ENCODE assay signal across 16 cellular contexts in genomic region chr1:97351846-97352245, GRCh38.
DNase-seq lines count a peak whose midpoint lies in the region; TF ChIP-seq lines count a peak whose summit lies in the region.
"Had no signal": no experiment of that assay in that cellular context is flagged by ENCODE, and none has a peak within 500 bp of the region (broad histone marks: within the 10 kb centered on the region; RNA-seq: fewer than 3 reads in every experiment).

No MANE protein-coding gene starts in this region.

- WGBS in thyroid gland, 2 donors: 74 to 82% methylated on average over 2 of the region's 2 CpGs

- H3K27me3 ChIP-seq in adipocyte (replicated peaks; ENCODE audit: control insufficient read depth, insufficient read depth, low read length) (no peaks in the 10 kb centered on the region), skeletal muscle satellite cell (ENCODE audit: control insufficient read depth, insufficient read depth, low read length) (no peaks in the 10 kb centered on the region), thyroid gland (no peaks in the 10 kb centered on the region), right atrium auricular region (no peaks in the 10 kb centered on the region)
- H3K27me3 ChIP-seq: BLaER1 treated with 17β-estradiol and CSF1 and Interleukin-3, amounts not matched to agents 10 nM and 100 nM had no signal

- H3K4me3 Mint-ChIP-seq in HFFc6: no peak overlapping the region; the same call in 1 of the 2 replicates
- H3K4me3 Mint-ChIP-seq: CD4-positive, CD25-positive, alpha-beta regulatory T cell; GM23338 had no signal

- H3K27ac ChIP-seq in thyroid gland: no peak overlapping the region
- H3K27ac ChIP-seq in right atrium auricular region: no peak overlapping the region
- H3K27ac ChIP-seq: BLaER1 treated with 17β-estradiol and CSF1 and Interleukin-3, amounts not matched to agents 10 nM and 100 nM had no signal

- H3K36me3 ChIP-seq in adipocyte (ENCODE audit: control insufficient read depth, insufficient read depth, low read length, severe bottlenecking) (no peaks in the 10 kb centered on the region), skeletal muscle satellite cell (ENCODE audit: insufficient read depth, low read length) (no peaks in the 10 kb centered on the region), thyroid gland (no peaks in the 10 kb centered on the region), right atrium auricular region (no peaks in the 10 kb centered on the region)

- intact Hi-C loops in thyroid gland (cut with DNase I): no loop called here

- no peaks in the 10 kb centered on the region for H3K9me3 Mint-ChIP-seq in HFFc6

- H3K9ac ChIP-seq in adipocyte (ENCODE audit: low read length) (no peak overlapping the region), skeletal muscle satellite cell (ENCODE audit: low read depth, low read length) (no peak overlapping the region)
- H3K9ac ChIP-seq: BLaER1 treated with 17β-estradiol and CSF1 and Interleukin-3, amounts not matched to agents 10 nM and 100 nM had no signal

- H3K4me3 ChIP-seq in adipocyte (ENCODE audit: low read length): no peak overlapping the region
- H3K4me3 ChIP-seq in skeletal muscle satellite cell (ENCODE audit: low read length): no peak overlapping the region
- H3K4me3 ChIP-seq in thyroid gland (replicated peaks in 1 of 3): no peak overlapping the region
- H3K4me3 ChIP-seq in right atrium auricular region: no peak overlapping the region
- H3K4me3 ChIP-seq: BLaER1 treated with 17β-estradiol and CSF1 and Interleukin-3, amounts not matched to agents 10 nM and 100 nM; GM23338 had no signal

- H3K4me2 ChIP-seq in skeletal muscle satellite cell (ENCODE audit: low read length): peak overlapping the region; percentile 13
- H3K4me2 ChIP-seq: BLaER1 treated with 17β-estradiol and CSF1 and Interleukin-3, amounts not matched to agents 10 nM and 100 nM; GM23338 had no signal

- no peak for TF ChIP-seq POLR2A in thyroid gland (IDR thresholded peaks at IDR 0.05)

- H3K9me3 ChIP-seq in adipocyte (ENCODE audit: control insufficient read depth, low read length) (no peaks in the 10 kb centered on the region), skeletal muscle satellite cell (replicated peaks; ENCODE audit: low read length) (no peaks in the 10 kb centered on the region), thyroid gland (no peaks in the 10 kb centered on the region), right atrium auricular region (no peaks in the 10 kb centered on the region)
- H3K9me3 ChIP-seq: BLaER1 treated with 17β-estradiol and CSF1 and Interleukin-3, amounts not matched to agents 10 nM and 100 nM had no signal

- H3K36me3 Mint-ChIP-seq in HFFc6 (ENCODE audit: low read depth): peaks cover 4% of the 10 kb centered on the region; the same call in 1 of the 2 replicates

- H3K4me1 Mint-ChIP-seq in HFFc6 (ENCODE audit: low read depth): peaks cover 41% of the 10 kb centered on the region

- no peak for DNase-seq in HFFc6
- DNase-seq in adipocyte (ENCODE audit: low read depth): peak; percentile 36
- DNase-seq in fibroblast of peridontal ligament (ENCODE audit: extremely low read depth): peak; percentile 54
- no peak for DNase-seq in thyroid gland
- no peak for DNase-seq in NOMO-1 treated with DMSO at 0.1 percent for 48 hours (lab: John Stamatoyannopoulos, UW; ENCODE audit: unreplicated experiment)
- no peak for DNase-seq in hypothalamus (lab: John Stamatoyannopoulos, UW)
- DNase-seq in right atrium auricular region (ENCODE audit: low spot score): no peak
- DNase-seq: ACHN; CD4-positive, CD25-positive, alpha-beta regulatory T cell; DMS 273 treated with DMSO at 0.1 percent for 48 hours; DMS79; EL; H7 had no signal

- H3K4me1 ChIP-seq in adipocyte (ENCODE audit: control insufficient read depth, insufficient read depth, low read length): peaks cover 23% of the 10 kb centered on the region
- H3K4me1 ChIP-seq in skeletal muscle satellite cell (ENCODE audit: control insufficient read depth, insufficient read depth, low read length): peaks cover 29% of the 10 kb centered on the region
- no peaks in the 10 kb centered on the region for H3K4me1 ChIP-seq in thyroid gland
- H3K4me1 ChIP-seq in right atrium auricular region: peaks cover 0 to 7% of the 10 kb centered on the region in 2 donors

- H3K27ac Mint-ChIP-seq in HFFc6: peak overlapping the region; percentile 36; the same call in 1 of the 2 replicates
- H3K27ac Mint-ChIP-seq: CD4-positive, CD25-positive, alpha-beta regulatory T cell; GM23338 had no signal

- TF ChIP-seq CTCF in HFFc6 (IDR thresholded peaks at IDR 0.05) (no peak), thyroid gland (IDR thresholded peaks at IDR 0.05) (no peak), right atrium auricular region (IDR thresholded peaks at IDR 0.05) (no peak)

- peaks cover 3% of the 10 kb centered on the region; the same call in 1 of the 2 replicates for H3K27me3 Mint-ChIP-seq in HFFc6 (ENCODE audit: insufficient read depth)
- H3K27me3 Mint-ChIP-seq: CD4-positive, CD25-positive, alpha-beta regulatory T cell had no signal

Comparison
In these comparisons a context has a peak if more than half of its experiments do, and no peak if none do; other contexts are left out.
1. DNase-seq: peak in adipocyte (single experiment) and fibroblast of peridontal ligament (single experiment); none in HFFc6 (single experiment), thyroid gland (0 of 2), NOMO-1 treated with DMSO at 0.1 percent for 48 hours (single experiment), hypothalamus (0 of 51) and right atrium auricular region (single experiment).